Comparison of ENCODE assay signal across 1 cellular context in genomic region chr4:151015458-151016344, GRCh38.
TF ChIP-seq lines count a peak whose summit lies in the region.

No MANE protein-coding gene starts in this region.

TF ChIP-seq in HepG2, 621 proteins besides CTCF, POLR2A, EP300 and RAD21 (continued from another document and continues in another):
- TF ChIP-seq ZNF318 (CRISPR knock-in tag; IDR thresholded peaks at IDR 0.05) = no peak
- TF ChIP-seq HIC2 (CRISPR knock-in tag; IDR thresholded peaks at IDR 0.05; ENCODE audit: low read depth) = no peak
- TF ChIP-seq RFXANK (CRISPR knock-in tag; IDR thresholded peaks at IDR 0.05) = no peak
- no peak for TF ChIP-seq GTF2F1 (IDR thresholded peaks at IDR 0.05; ENCODE audit: low read length)
- TF ChIP-seq SIN3A (IDR thresholded peaks at IDR 0.05; ENCODE audit: borderline replicate concordance, low read depth, low read length) = peak; percentile 63; the same call in 1 of the 2 replicates
- no peak for TF ChIP-seq ZNF281 (CRISPR knock-in tag; IDR thresholded peaks at IDR 0.05; ENCODE audit: borderline replicate concordance)
- TF ChIP-seq ZNF678 (CRISPR knock-in tag; IDR thresholded peaks at IDR 0.05) = no peak
- peak; percentile 44 for TF ChIP-seq GABPA (IDR thresholded peaks at IDR 0.05; ENCODE audit: low read depth, low read length)
- TF ChIP-seq GABPA (CRISPR knock-in tag; IDR thresholded peaks at IDR 0.05; ENCODE audit: low read depth) = peak; percentile 45; the same call in 1 of the 2 replicates
- TF ChIP-seq SNAPC5 (CRISPR knock-in tag; IDR thresholded peaks at IDR 0.05; ENCODE audit: borderline replicate concordance) = no peak
- TF ChIP-seq MNT (IDR thresholded peaks at IDR 0.05) = no peak
- 0 out of 2 replicates have a peak, but pooled peaks have one; percentile 42 for TF ChIP-seq GTF3A (CRISPR knock-in tag; conservative IDR thresholded peaks at IDR 0.05)
- peak; percentile 28 to 89; a peak in 1 of 4 replicates for TF ChIP-seq KLF16 (CRISPR knock-in tag; IDR thresholded peaks at IDR 0.05)
- TF ChIP-seq ATF2 (CRISPR knock-in tag; IDR thresholded peaks at IDR 0.05) = no peak
- no peak for TF ChIP-seq CSRNP2 (CRISPR knock-in tag; conservative IDR thresholded peaks at IDR 0.05; ENCODE audit: low read depth)
- TF ChIP-seq ZNF317 (CRISPR knock-in tag; IDR thresholded peaks at IDR 0.05) = 0 out of 2 replicates have a peak, but pooled peaks have one; percentile 22
- TF ChIP-seq IRF9 (CRISPR knock-in tag; IDR thresholded peaks at IDR 0.05; ENCODE audit: borderline replicate concordance) = peak; percentile 75; the same call in 1 of the 2 replicates
- TF ChIP-seq SIX1 (CRISPR knock-in tag; IDR thresholded peaks at IDR 0.05; ENCODE audit: borderline replicate concordance) = no peak
- TF ChIP-seq POGK (CRISPR knock-in tag; conservative IDR thresholded peaks at IDR 0.05) = peak; percentile 89
- TF ChIP-seq ZBTB38 (CRISPR knock-in tag; IDR thresholded peaks at IDR 0.05) = no peak
- TF ChIP-seq MLX (CRISPR knock-in tag; IDR thresholded peaks at IDR 0.05) = no peak
- no peak for TF ChIP-seq GRHL1 (CRISPR knock-in tag; conservative IDR thresholded peaks at IDR 0.05)
- TF ChIP-seq ZFP90 (CRISPR knock-in tag; IDR thresholded peaks at IDR 0.05; ENCODE audit: borderline replicate concordance) = no peak
- TF ChIP-seq DRAP1 (CRISPR knock-in tag; IDR thresholded peaks at IDR 0.05) = no peak
- 0 out of 2 replicates have a peak, but pooled peaks have one; percentile 3 for TF ChIP-seq ZFP82 (CRISPR knock-in tag; IDR thresholded peaks at IDR 0.05; ENCODE audit: borderline replicate concordance)
- TF ChIP-seq ZKSCAN5 (CRISPR knock-in tag; IDR thresholded peaks at IDR 0.05) = no peak
- no peak for TF ChIP-seq ZBTB1 (CRISPR knock-in tag; IDR thresholded peaks at IDR 0.05; ENCODE audit: borderline replicate concordance)
- TF ChIP-seq SKI (IDR thresholded peaks at IDR 0.05; ENCODE audit: partially characterized antibody) = no peak
- no peak for TF ChIP-seq ZNF549 (CRISPR knock-in tag; IDR thresholded peaks at IDR 0.05)
